Comparison of ENCODE assay signal across 34 cellular contexts in genomic region chr7:49137978-49138377, GRCh38.
"Had no signal": no experiment of that assay in that cellular context is flagged by ENCODE, and none has a peak within 500 bp of the region (broad histone marks: within the 10 kb centered on the region; RNA-seq: fewer than 3 reads in every experiment).

No MANE protein-coding gene starts in this region.

- DNase-seq: activated CD4-positive, alpha-beta memory T cell treated with anti-CD3 and anti-CD28 coated beads, Interleukin-2, amount 10 ng/mL, durations not matched to agents 7 days and 5 days; activated CD4-positive, alpha-beta T cell treated with anti-CD3 and anti-CD28 coated beads for 1 hour; activated CD4-positive, alpha-beta T cell treated with anti-CD3 and anti-CD28 coated beads for 36 hours; activated CD4-positive, alpha-beta T cell treated with anti-CD3 and anti-CD28 coated beads for 48 hours; activated CD4-positive, alpha-beta T cell treated with anti-CD3 and anti-CD28 coated beads, Interleukin-2, amount 10 ng/mL, durations not matched to agents 7 days and 5 days; activated CD4-positive, alpha-beta T cell treated with anti-CD3 and anti-CD28 coated beads, Interleukin-2, amount 50 U/mL, for 48 hours; activated CD4-positive, CD25-positive, alpha-beta regulatory T cell; activated CD8-positive, alpha-beta memory T cell treated with anti-CD3 and anti-CD28 coated beads for 24 hours; activated CD8-positive, alpha-beta memory T cell treated with anti-CD3 and anti-CD28 coated beads, Interleukin-2, amount 10 ng/mL, durations not matched to agents 7 days and 5 days; activated CD8-positive, alpha-beta memory T cell treated with anti-CD3 and anti-CD28 coated beads, Interleukin-2, amount 50 U/mL, for 48 hours; activated CD8-positive, alpha-beta T cell treated with anti-CD3 and anti-CD28 coated beads, Interleukin-2, amount 10 ng/mL, durations not matched to agents 7 days and 5 days; activated effector memory CD4-positive, alpha-beta T cell treated with Interleukin-2 at 50 U/mL for 16 hours; activated gamma-delta T cell; activated naive CD4-positive, alpha-beta T cell treated with anti-CD3 and anti-CD28 coated beads, Interleukin-2, amount 10 ng/mL, durations not matched to agents 7 days and 5 days; activated naive CD4-positive, alpha-beta T cell treated with Interleukin-2 at 50 U/mL for 16 hours; activated naive CD8-positive, alpha-beta T cell treated with anti-CD3 and anti-CD28 coated beads, Interleukin-2, amount 10 ng/mL, durations not matched to agents 7 days and 5 days; activated naive CD8-positive, alpha-beta T cell treated with anti-CD3 and anti-CD28 coated beads, Interleukin-2, amount 50 U/mL, for 24 hours; activated T-cell treated with anti-CD3 and anti-CD28 coated beads, Interleukin-2, amount 50 U/mL, for 24 hours; activated T-cell treated with anti-CD3 and anti-CD28 coated beads, Interleukin-2, amount 50 U/mL, for 48 hours; amygdala; anterior cingulate cortex; central memory CD4-positive, alpha-beta T cell; T-helper 1 cell; T-helper 2 cell; T-helper 9 cell; WERI-Rb-1 had no signal

- H3K4me1 Mint-ChIP-seq: activated CD4-positive, alpha-beta memory T cell treated with anti-CD3 and anti-CD28 coated beads, Interleukin-2, amount 10 ng/mL, durations not matched to agents 7 days and 5 days; activated CD4-positive, alpha-beta T cell treated with anti-CD3 and anti-CD28 coated beads for 36 hours; activated CD4-positive, alpha-beta T cell treated with anti-CD3 and anti-CD28 coated beads, Interleukin-2, amount 10 ng/mL, durations not matched to agents 7 days and 5 days; activated CD8-positive, alpha-beta memory T cell treated with anti-CD3 and anti-CD28 coated beads, Interleukin-2, amount 10 ng/mL, durations not matched to agents 7 days and 5 days; activated naive CD4-positive, alpha-beta T cell treated with anti-CD3 and anti-CD28 coated beads, Interleukin-2, amount 10 ng/mL, durations not matched to agents 7 days and 5 days; activated naive CD4-positive, alpha-beta T cell treated with anti-CD3 and anti-CD28 coated beads, Interleukin-2, amount 50 U/mL, for 24 hours; activated naive CD8-positive, alpha-beta T cell treated with anti-CD3 and anti-CD28 coated beads, Interleukin-2, amount 10 ng/mL, durations not matched to agents 7 days and 5 days; activated naive CD8-positive, alpha-beta T cell treated with anti-CD3 and anti-CD28 coated beads, Interleukin-2, amount 50 U/mL, for 24 hours; brain had no signal

- H3K27ac ChIP-seq: ascending aorta, WERI-Rb-1 had no signal

- H3K36me3 Mint-ChIP-seq: activated CD8-positive, alpha-beta memory T cell treated with anti-CD3 and anti-CD28 coated beads, Interleukin-2, amount 10 ng/mL, durations not matched to agents 7 days and 5 days; activated naive CD4-positive, alpha-beta T cell treated with anti-CD3 and anti-CD28 coated beads, Interleukin-2, amount 10 ng/mL, durations not matched to agents 7 days and 5 days; activated naive CD4-positive, alpha-beta T cell treated with anti-CD3 and anti-CD28 coated beads, Interleukin-2, amount 50 U/mL, for 24 hours; activated naive CD8-positive, alpha-beta T cell; activated naive CD8-positive, alpha-beta T cell treated with anti-CD3 and anti-CD28 coated beads, Interleukin-2, amount 10 ng/mL, durations not matched to agents 7 days and 5 days; brain had no signal

- H3K4me1 ChIP-seq: ascending aorta had no signal

- H3K27me3 ChIP-seq: ascending aorta had no signal

- H3K9me3 Mint-ChIP-seq: activated CD4-positive, alpha-beta T cell treated with anti-CD3 and anti-CD28 coated beads, Interleukin-2, amount 10 ng/mL, durations not matched to agents 7 days and 5 days; activated naive CD4-positive, alpha-beta T cell treated with anti-CD3 and anti-CD28 coated beads, Interleukin-2, amount 10 ng/mL, durations not matched to agents 7 days and 5 days; activated naive CD8-positive, alpha-beta T cell treated with anti-CD3 and anti-CD28 coated beads, Interleukin-2, amount 50 U/mL, for 24 hours; brain; T-helper 1 cell treated with Interleukin-12 subunit alpha and Interleukin-12 subunit beta and Interleukin-4 antibody, amounts not matched to agents 30 μg/mL and 1 μg/mL, for 36 hours had no signal

- H3K4me3 Mint-ChIP-seq: activated CD4-positive, alpha-beta memory T cell treated with anti-CD3 and anti-CD28 coated beads, Interleukin-2, amount 10 ng/mL, durations not matched to agents 7 days and 5 days; activated CD4-positive, alpha-beta T cell treated with anti-CD3 and anti-CD28 coated beads for 36 hours; activated CD4-positive, alpha-beta T cell treated with anti-CD3 and anti-CD28 coated beads, Interleukin-2, amount 10 ng/mL, durations not matched to agents 7 days and 5 days; activated CD8-positive, alpha-beta memory T cell treated with anti-CD3 and anti-CD28 coated beads, Interleukin-2, amount 10 ng/mL, durations not matched to agents 7 days and 5 days; activated CD8-positive, alpha-beta T cell treated with anti-CD3 and anti-CD28 coated beads, Interleukin-2, amount 10 ng/mL, durations not matched to agents 7 days and 5 days; activated naive CD4-positive, alpha-beta T cell treated with anti-CD3 and anti-CD28 coated beads, Interleukin-2, amount 10 ng/mL, durations not matched to agents 7 days and 5 days; activated naive CD4-positive, alpha-beta T cell treated with anti-CD3 and anti-CD28 coated beads, Interleukin-2, amount 50 U/mL, for 24 hours; activated naive CD8-positive, alpha-beta T cell; activated naive CD8-positive, alpha-beta T cell treated with anti-CD3 and anti-CD28 coated beads, Interleukin-2, amount 10 ng/mL, durations not matched to agents 7 days and 5 days; activated naive CD8-positive, alpha-beta T cell treated with anti-CD3 and anti-CD28 coated beads, Interleukin-2, amount 50 U/mL, for 24 hours; activated T-cell treated with anti-CD3 and anti-CD28 coated beads, Interleukin-2, amount 50 U/mL, for 24 hours; brain; T-helper 1 cell treated with Interleukin-12 subunit alpha and Interleukin-12 subunit beta and Interleukin-4 antibody, amounts not matched to agents 30 μg/mL and 1 μg/mL, for 36 hours; T-helper 2 cell treated with Interferon-gamma antibody and Interleukin-4, amounts not matched to agents 5 μg/mL and 100 μg/mL, for 36 hours; WTC11 had no signal

- H3K36me3 ChIP-seq: ascending aorta, WERI-Rb-1 had no signal

- H3K9me3 ChIP-seq: ascending aorta had no signal

- H3K27ac Mint-ChIP-seq: activated CD4-positive, alpha-beta memory T cell treated with anti-CD3 and anti-CD28 coated beads, Interleukin-2, amount 10 ng/mL, durations not matched to agents 7 days and 5 days; activated CD4-positive, alpha-beta T cell treated with anti-CD3 and anti-CD28 coated beads for 36 hours; activated CD4-positive, alpha-beta T cell treated with anti-CD3 and anti-CD28 coated beads, Interleukin-2, amount 10 ng/mL, durations not matched to agents 7 days and 5 days; activated CD8-positive, alpha-beta memory T cell treated with anti-CD3 and anti-CD28 coated beads, Interleukin-2, amount 10 ng/mL, durations not matched to agents 7 days and 5 days; activated CD8-positive, alpha-beta T cell treated with anti-CD3 and anti-CD28 coated beads, Interleukin-2, amount 10 ng/mL, durations not matched to agents 7 days and 5 days; activated naive CD4-positive, alpha-beta T cell treated with anti-CD3 and anti-CD28 coated beads, Interleukin-2, amount 10 ng/mL, durations not matched to agents 7 days and 5 days; activated naive CD4-positive, alpha-beta T cell treated with anti-CD3 and anti-CD28 coated beads, Interleukin-2, amount 50 U/mL, for 24 hours; activated naive CD8-positive, alpha-beta T cell; activated naive CD8-positive, alpha-beta T cell treated with anti-CD3 and anti-CD28 coated beads, Interleukin-2, amount 10 ng/mL, durations not matched to agents 7 days and 5 days; activated naive CD8-positive, alpha-beta T cell treated with anti-CD3 and anti-CD28 coated beads, Interleukin-2, amount 50 U/mL, for 24 hours; activated T-cell treated with anti-CD3 and anti-CD28 coated beads, Interleukin-2, amount 50 U/mL, for 24 hours; activated T-helper 2 cell treated with anti-CD3 and anti-CD28 coated beads, Interferon-gamma antibody, Interleukin-2, Interleukin-4, amounts not matched to agents 10 μg/mL and 5 μg/mL and 100 μg/mL, durations not matched to agents 14 hours and 24 hours and 36 hours; brain; T-helper 1 cell treated with Interleukin-12 subunit alpha and Interleukin-12 subunit beta and Interleukin-4 antibody, amounts not matched to agents 30 μg/mL and 1 μg/mL, for 36 hours; T-helper 2 cell treated with Interferon-gamma antibody and Interleukin-4, amounts not matched to agents 5 μg/mL and 100 μg/mL, for 36 hours; WTC11 had no signal

- H3K4me3 ChIP-seq: ascending aorta had no signal

- H3K27me3 Mint-ChIP-seq: activated CD4-positive, alpha-beta memory T cell treated with anti-CD3 and anti-CD28 coated beads, Interleukin-2, amount 10 ng/mL, durations not matched to agents 7 days and 5 days; activated CD4-positive, alpha-beta T cell treated with anti-CD3 and anti-CD28 coated beads for 36 hours; activated CD4-positive, alpha-beta T cell treated with anti-CD3 and anti-CD28 coated beads, Interleukin-2, amount 10 ng/mL, durations not matched to agents 7 days and 5 days; activated CD8-positive, alpha-beta memory T cell treated with anti-CD3 and anti-CD28 coated beads, Interleukin-2, amount 10 ng/mL, durations not matched to agents 7 days and 5 days; activated naive CD4-positive, alpha-beta T cell treated with anti-CD3 and anti-CD28 coated beads, Interleukin-2, amount 10 ng/mL, durations not matched to agents 7 days and 5 days; activated naive CD8-positive, alpha-beta T cell; activated naive CD8-positive, alpha-beta T cell treated with anti-CD3 and anti-CD28 coated beads, Interleukin-2, amount 10 ng/mL, durations not matched to agents 7 days and 5 days; activated naive CD8-positive, alpha-beta T cell treated with anti-CD3 and anti-CD28 coated beads, Interleukin-2, amount 50 U/mL, for 24 hours; activated T-cell treated with anti-CD3 and anti-CD28 coated beads, Interleukin-2, amount 50 U/mL, for 24 hours; brain had no signal
